ENCODE assay signal across 8 cellular contexts in the genomic region with DNA sequence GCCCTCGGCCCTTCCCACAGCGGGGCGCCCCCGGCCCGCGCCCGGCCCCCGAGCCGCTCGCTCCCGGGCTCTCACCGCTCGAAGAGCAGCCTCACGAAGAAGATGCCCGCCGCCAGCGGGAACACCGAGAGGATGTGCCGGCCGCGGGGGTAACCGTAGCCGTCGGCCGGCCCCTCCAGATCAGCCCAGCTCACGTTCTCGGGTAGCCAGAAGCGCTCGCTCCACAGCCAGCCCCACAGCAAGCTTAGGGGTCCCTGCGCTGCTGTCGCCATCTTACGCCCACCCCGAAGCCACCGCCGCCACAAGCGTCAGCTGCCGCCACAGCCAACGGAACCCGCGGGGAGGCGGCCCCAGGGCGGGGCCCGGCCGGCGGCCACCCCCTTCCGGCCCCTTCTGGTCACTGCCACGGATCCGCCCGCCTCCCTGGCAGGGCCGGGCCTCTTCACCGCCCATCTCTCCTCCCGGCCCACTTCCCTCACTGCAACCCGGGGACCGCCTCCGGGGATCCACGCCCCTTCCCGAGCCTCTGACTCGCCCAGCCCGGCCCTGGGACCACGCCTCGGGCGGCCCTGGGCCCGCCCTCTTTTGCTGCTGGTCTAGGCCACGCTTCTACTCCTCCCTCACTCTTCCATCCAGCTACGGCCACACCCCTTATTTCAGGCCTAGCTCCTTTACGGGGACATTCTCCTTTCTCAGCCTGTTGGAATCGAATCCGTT. TPM values are rescaled to one million over a fixed set of nuclear protein-coding genes. Genes with fewer than 3 reads are reported as not detected.
DNase-seq lines count a peak whose midpoint lies in the region; ATAC-seq and TF ChIP-seq lines count a peak whose summit lies in the region.

Gene CERS5, minus strand, starts transcription at position 344 of the 717 bp plus-strand sequence. Its CDS starts 72 bp downstream, at position 272.

- peaks cover 11% of the 10 kb centered on the region for H3K36me3 Mint-ChIP-seq in T-helper 2 cell treated with Interferon-gamma antibody and Interleukin-4, amounts not matched to agents 5 μg/mL and 100 μg/mL, for 36 hours (ENCODE audit: low read depth)

- DNase-seq in NCI-H1930 (lab: John Stamatoyannopoulos, UW) (peak; percentile 92 to 94), ascending aorta (ENCODE audit: low spot score in 2 of 2) (peak; percentile 98 to 100), right cardiac atrium (peak; percentile 99 to 100 (median 100)), putamen (ENCODE audit: low spot score) (peak; percentile 98), vagina (ENCODE audit: extremely low spot score in 2 of 2) (peak; percentile 97 to 99)
- peak; percentile 99 for DNase-seq in T-helper 2 cell treated with Interferon-gamma antibody and Interleukin-4, amounts not matched to agents 5 μg/mL and 100 μg/mL, for 36 hours (ENCODE audit: low spot score)

- intact Hi-C loops in ascending aorta (cut with DNase I) (loop anchor here (1.0 to 10.0 kb wide), 6 partner anchors 35 to 234 kb away; partner anchors contain the start of genes AQP5, COX14, LARP4 and RACGAP1), right cardiac atrium (cut with DNase I) (loop anchor here in 1 of 4 donors (10.0 kb wide), 1 partner anchor 52 kb away; the partner anchor contains the start of gene COX14), vagina (cut with DNase I) (loop anchor here (2.0 kb wide), 1 partner anchor 56 kb away; no protein-coding TSS in a partner anchor)

- H3K4me3 ChIP-seq in ascending aorta (peak within 1 kb of the TSS; percentile 85 to 98), right cardiac atrium (ENCODE audit: low read length) (peak within 1 kb of the TSS; percentile 94), vagina (peak within 1 kb of the TSS; percentile 78 to 84)

- peak within 1 kb of the TSS; percentile 98 to 99 for H3K27ac ChIP-seq in ascending aorta
- H3K27ac ChIP-seq in right cardiac atrium (ENCODE audit: low read length) = peak within 1 kb of the TSS; percentile 93
- peak within 1 kb of the TSS; percentile 83 for H3K27ac ChIP-seq in vagina

- peak within 1 kb of the TSS; percentile 93 for H3K27ac Mint-ChIP-seq in T-helper 2 cell treated with Interferon-gamma antibody and Interleukin-4, amounts not matched to agents 5 μg/mL and 100 μg/mL, for 36 hours

- no peaks in the 10 kb centered on the region for H3K9me3 Mint-ChIP-seq in T-helper 2 cell treated with Interferon-gamma antibody and Interleukin-4, amounts not matched to agents 5 μg/mL and 100 μg/mL, for 36 hours

- WGBS in right cardiac atrium = under 1% methylated on average over 68 of the region's 68 CpGs

- H3K36me3 ChIP-seq in ascending aorta (no peaks in the 10 kb centered on the region), vagina (no peaks in the 10 kb centered on the region)

- H3K9me3 ChIP-seq in ascending aorta (peaks cover 0 to 10% of the 10 kb centered on the region in 2 donors), right cardiac atrium (ENCODE audit: control insufficient read depth, low read length) (no peaks in the 10 kb centered on the region), vagina (no peaks in the 10 kb centered on the region)

- ATAC-seq in GM18502 (IDR thresholded peaks at IDR 0.05; ENCODE audit: poor library complexity, unreplicated experiment) (peak; percentile 97), HG02970 (IDR thresholded peaks at IDR 0.05; ENCODE audit: low FRiP score, unreplicated experiment) (peak; percentile 98), right cardiac atrium (peak; percentile 99 to 100)

- no peaks in the 10 kb centered on the region for H3K27me3 Mint-ChIP-seq in T-helper 2 cell treated with Interferon-gamma antibody and Interleukin-4, amounts not matched to agents 5 μg/mL and 100 μg/mL, for 36 hours (ENCODE audit: low read depth)

- H3K4me1 Mint-ChIP-seq in T-helper 2 cell treated with Interferon-gamma antibody and Interleukin-4, amounts not matched to agents 5 μg/mL and 100 μg/mL, for 36 hours (ENCODE audit: low read depth) = peaks cover 29% of the 10 kb centered on the region

- peak in 2 of 3 experiments; percentile 12 to 28 for TF ChIP-seq CTCF in ascending aorta (IDR thresholded peaks at IDR 0.05)
- TF ChIP-seq CTCF in vagina (IDR thresholded peaks at IDR 0.05) = peak; percentile 2 to 26 (median 21)

- H3K4me3 Mint-ChIP-seq in T-helper 2 cell treated with Interferon-gamma antibody and Interleukin-4, amounts not matched to agents 5 μg/mL and 100 μg/mL, for 36 hours = peak within 1 kb of the TSS; percentile 91

- no peaks in the 10 kb centered on the region for H3K27me3 ChIP-seq in ascending aorta
- H3K27me3 ChIP-seq in right cardiac atrium (ENCODE audit: control insufficient read depth, insufficient read depth) = no peaks in the 10 kb centered on the region
- H3K27me3 ChIP-seq in vagina = no peaks in the 10 kb centered on the region

- peak in 1 of 2 donors; percentile 74 for TF ChIP-seq POLR2A in vagina (IDR thresholded peaks at IDR 0.05)

- H3K4me1 ChIP-seq in ascending aorta (peaks cover 0 to 14% of the 10 kb centered on the region in 2 donors), right cardiac atrium (ENCODE audit: control insufficient read depth, insufficient read depth, low read length) (no peaks in the 10 kb centered on the region), vagina (peaks cover 43% of the 10 kb centered on the region)

RNA-seq across cellular contexts. Expression of gene CERS5, which starts in this region (rescaled TPM):
- total RNA-seq in ascending aorta (29.7 TPM), right cardiac atrium (10 to 100 TPM; 14.0 to 18.8 (median 17.7) TPM), vagina (45.2 TPM)
- 15.6 TPM for polyA plus RNA-seq in right cardiac atrium

Comparison
In these comparisons a context has a peak if more than half of its experiments do, and no peak if none do; other contexts are left out.
1. Peak in every context shown above with its lines: DNase-seq, ATAC-seq, H3K4me3 ChIP-seq and H3K27ac ChIP-seq.